Comparison of ENCODE assay signal across 32 cellular contexts in genomic region chr17:29420128-29420527, GRCh38.
"Had no signal": no experiment of that assay in that cellular context is flagged by ENCODE, and none has a peak within 500 bp of the region (broad histone marks: within the 10 kb centered on the region; RNA-seq: fewer than 3 reads in every experiment).

No MANE protein-coding gene starts in this region.

- H3K9me3 Mint-ChIP-seq: activated CD4-positive, alpha-beta memory T cell treated with anti-CD3 and anti-CD28 coated beads, Interleukin-2, amount 10 ng/mL, durations not matched to agents 7 days and 5 days; activated CD4-positive, alpha-beta T cell treated with anti-CD3 and anti-CD28 coated beads, Interleukin-2, amount 10 ng/mL, durations not matched to agents 7 days and 5 days; activated naive CD4-positive, alpha-beta T cell treated with anti-CD3 and anti-CD28 coated beads for 36 hours; activated naive CD8-positive, alpha-beta T cell treated with anti-CD3 and anti-CD28 coated beads, Interleukin-2, amount 10 ng/mL, durations not matched to agents 7 days and 5 days; activated naive CD8-positive, alpha-beta T cell treated with anti-CD3 and anti-CD28 coated beads, Interleukin-2, amount 50 U/mL, for 24 hours; activated T-cell treated with anti-CD3 and anti-CD28 coated beads, Interleukin-2, amount 50 U/mL, for 24 hours; activated T-helper 2 cell treated with anti-CD3 and anti-CD28 coated beads, Interferon-gamma antibody, Interleukin-2, Interleukin-4, amounts not matched to agents 10 μg/mL and 5 μg/mL and 100 μg/mL, durations not matched to agents 14 hours and 24 hours and 36 hours; T-helper 1 cell treated with Interleukin-12 subunit alpha and Interleukin-12 subunit beta and Interleukin-4 antibody, amounts not matched to agents 30 μg/mL and 1 μg/mL, for 36 hours; T-helper 2 cell treated with Interferon-gamma antibody and Interleukin-4, amounts not matched to agents 5 μg/mL and 100 μg/mL, for 36 hours; WTC11 had no signal

- ATAC-seq: activated CD4-positive, alpha-beta T cell treated with anti-CD3 and anti-CD28 coated beads for 36 hours; activated CD4-positive, CD25-positive, alpha-beta regulatory T cell treated with anti-CD3 and anti-CD28 coated beads, Interleukin-2, amount 50 U/mL, for 24 hours; activated CD8-positive, alpha-beta memory T cell treated with anti-CD3 and anti-CD28 coated beads, Interleukin-2, amount 10 ng/mL, durations not matched to agents 7 days and 5 days; activated CD8-positive, alpha-beta T cell treated with anti-CD3 and anti-CD28 coated beads, Interleukin-2, amount 10 ng/mL, durations not matched to agents 7 days and 5 days; activated naive CD8-positive, alpha-beta T cell treated with anti-CD3 and anti-CD28 coated beads, Interleukin-2, amount 50 U/mL, for 24 hours; WTC11 had no signal

- H3K4me1 Mint-ChIP-seq: activated CD8-positive, alpha-beta memory T cell treated with anti-CD3 and anti-CD28 coated beads, Interleukin-2, amount 10 ng/mL, durations not matched to agents 7 days and 5 days; WTC11 had no signal

- H3K27ac Mint-ChIP-seq: activated CD4-positive, alpha-beta memory T cell treated with anti-CD3 and anti-CD28 coated beads, Interleukin-2, amount 10 ng/mL, durations not matched to agents 7 days and 5 days; activated CD4-positive, alpha-beta T cell treated with anti-CD3 and anti-CD28 coated beads for 36 hours; activated CD4-positive, alpha-beta T cell treated with anti-CD3 and anti-CD28 coated beads, Interleukin-2, amount 10 ng/mL, durations not matched to agents 7 days and 5 days; activated CD8-positive, alpha-beta memory T cell treated with anti-CD3 and anti-CD28 coated beads, Interleukin-2, amount 10 ng/mL, durations not matched to agents 7 days and 5 days; activated CD8-positive, alpha-beta T cell treated with anti-CD3 and anti-CD28 coated beads, Interleukin-2, amount 10 ng/mL, durations not matched to agents 7 days and 5 days; activated naive CD4-positive, alpha-beta T cell treated with anti-CD3 and anti-CD28 coated beads for 36 hours; activated naive CD8-positive, alpha-beta T cell; activated naive CD8-positive, alpha-beta T cell treated with anti-CD3 and anti-CD28 coated beads, Interleukin-2, amount 10 ng/mL, durations not matched to agents 7 days and 5 days; activated naive CD8-positive, alpha-beta T cell treated with anti-CD3 and anti-CD28 coated beads, Interleukin-2, amount 50 U/mL, for 24 hours; activated T-cell treated with anti-CD3 and anti-CD28 coated beads, Interleukin-2, amount 50 U/mL, for 24 hours; activated T-helper 2 cell treated with anti-CD3 and anti-CD28 coated beads, Interferon-gamma antibody, Interleukin-2, Interleukin-4, amounts not matched to agents 10 μg/mL and 5 μg/mL and 100 μg/mL, durations not matched to agents 14 hours and 24 hours and 36 hours; T-helper 1 cell treated with Interleukin-12 subunit alpha and Interleukin-12 subunit beta and Interleukin-4 antibody, amounts not matched to agents 30 μg/mL and 1 μg/mL, for 36 hours; T-helper 2 cell treated with Interferon-gamma antibody and Interleukin-4, amounts not matched to agents 5 μg/mL and 100 μg/mL, for 36 hours had no signal

- H3K4me3 Mint-ChIP-seq: activated CD4-positive, alpha-beta memory T cell treated with anti-CD3 and anti-CD28 coated beads, Interleukin-2, amount 10 ng/mL, durations not matched to agents 7 days and 5 days; activated CD4-positive, alpha-beta T cell treated with anti-CD3 and anti-CD28 coated beads for 36 hours; activated CD4-positive, alpha-beta T cell treated with anti-CD3 and anti-CD28 coated beads, Interleukin-2, amount 10 ng/mL, durations not matched to agents 7 days and 5 days; activated CD8-positive, alpha-beta memory T cell treated with anti-CD3 and anti-CD28 coated beads, Interleukin-2, amount 10 ng/mL, durations not matched to agents 7 days and 5 days; activated CD8-positive, alpha-beta T cell treated with anti-CD3 and anti-CD28 coated beads, Interleukin-2, amount 10 ng/mL, durations not matched to agents 7 days and 5 days; activated naive CD4-positive, alpha-beta T cell treated with anti-CD3 and anti-CD28 coated beads for 36 hours; activated naive CD8-positive, alpha-beta T cell; activated naive CD8-positive, alpha-beta T cell treated with anti-CD3 and anti-CD28 coated beads, Interleukin-2, amount 10 ng/mL, durations not matched to agents 7 days and 5 days; activated naive CD8-positive, alpha-beta T cell treated with anti-CD3 and anti-CD28 coated beads, Interleukin-2, amount 50 U/mL, for 24 hours; activated T-cell treated with anti-CD3 and anti-CD28 coated beads, Interleukin-2, amount 50 U/mL, for 24 hours; brain; T-helper 1 cell treated with Interleukin-12 subunit alpha and Interleukin-12 subunit beta and Interleukin-4 antibody, amounts not matched to agents 30 μg/mL and 1 μg/mL, for 36 hours; T-helper 2 cell treated with Interferon-gamma antibody and Interleukin-4, amounts not matched to agents 5 μg/mL and 100 μg/mL, for 36 hours; WTC11 had no signal

- H3K27me3 Mint-ChIP-seq: activated CD4-positive, alpha-beta memory T cell treated with anti-CD3 and anti-CD28 coated beads, Interleukin-2, amount 10 ng/mL, durations not matched to agents 7 days and 5 days; activated CD4-positive, alpha-beta T cell treated with anti-CD3 and anti-CD28 coated beads for 36 hours; activated CD4-positive, alpha-beta T cell treated with anti-CD3 and anti-CD28 coated beads, Interleukin-2, amount 10 ng/mL, durations not matched to agents 7 days and 5 days; activated CD8-positive, alpha-beta memory T cell treated with anti-CD3 and anti-CD28 coated beads, Interleukin-2, amount 10 ng/mL, durations not matched to agents 7 days and 5 days; activated naive CD8-positive, alpha-beta T cell; activated naive CD8-positive, alpha-beta T cell treated with anti-CD3 and anti-CD28 coated beads, Interleukin-2, amount 10 ng/mL, durations not matched to agents 7 days and 5 days; activated naive CD8-positive, alpha-beta T cell treated with anti-CD3 and anti-CD28 coated beads, Interleukin-2, amount 50 U/mL, for 24 hours; activated T-cell treated with anti-CD3 and anti-CD28 coated beads, Interleukin-2, amount 50 U/mL, for 24 hours; brain had no signal

- H3K36me3 Mint-ChIP-seq: activated naive CD8-positive, alpha-beta T cell had no signal

- DNase-seq: activated CD4-positive, alpha-beta memory T cell treated with anti-CD3 and anti-CD28 coated beads, Interleukin-2, amount 10 ng/mL, durations not matched to agents 7 days and 5 days; activated CD4-positive, alpha-beta T cell treated with anti-CD3 and anti-CD28 coated beads for 1 hour; activated CD4-positive, alpha-beta T cell treated with anti-CD3 and anti-CD28 coated beads for 36 hours; activated CD4-positive, alpha-beta T cell treated with anti-CD3 and anti-CD28 coated beads for 48 hours; activated CD4-positive, alpha-beta T cell treated with anti-CD3 and anti-CD28 coated beads, Interleukin-2, amount 10 ng/mL, durations not matched to agents 7 days and 5 days; activated CD4-positive, alpha-beta T cell treated with anti-CD3 and anti-CD28 coated beads, Interleukin-2, amount 50 U/mL, for 48 hours; activated CD4-positive, CD25-positive, alpha-beta regulatory T cell; activated CD8-positive, alpha-beta memory T cell treated with anti-CD3 and anti-CD28 coated beads for 24 hours; activated CD8-positive, alpha-beta memory T cell treated with anti-CD3 and anti-CD28 coated beads, Interleukin-2, amount 10 ng/mL, durations not matched to agents 7 days and 5 days; activated CD8-positive, alpha-beta memory T cell treated with anti-CD3 and anti-CD28 coated beads, Interleukin-2, amount 50 U/mL, for 48 hours; activated CD8-positive, alpha-beta T cell treated with anti-CD3 and anti-CD28 coated beads, Interleukin-2, amount 10 ng/mL, durations not matched to agents 7 days and 5 days; activated effector memory CD4-positive, alpha-beta T cell treated with Interleukin-2 at 50 U/mL for 16 hours; activated gamma-delta T cell; activated naive CD4-positive, alpha-beta T cell treated with anti-CD3 and anti-CD28 coated beads for 36 hours; activated naive CD4-positive, alpha-beta T cell treated with anti-CD3 and anti-CD28 coated beads, Interleukin-2, amount 50 U/mL, for 16 hours; activated naive CD8-positive, alpha-beta T cell treated with anti-CD3 and anti-CD28 coated beads, Interleukin-2, amount 10 ng/mL, durations not matched to agents 7 days and 5 days; activated naive CD8-positive, alpha-beta T cell treated with anti-CD3 and anti-CD28 coated beads, Interleukin-2, amount 50 U/mL, for 24 hours; activated T-cell treated with anti-CD3 and anti-CD28 coated beads, Interleukin-2, amount 50 U/mL, for 24 hours; activated T-cell treated with anti-CD3 and anti-CD28 coated beads, Interleukin-2, amount 50 U/mL, for 48 hours; amygdala; anterior cingulate cortex; caudate nucleus; T-helper 1 cell; T-helper 2 cell; T-helper 9 cell had no signal
